16 cellular contexts compared by ENCODE assay signal in the genomic region with DNA sequence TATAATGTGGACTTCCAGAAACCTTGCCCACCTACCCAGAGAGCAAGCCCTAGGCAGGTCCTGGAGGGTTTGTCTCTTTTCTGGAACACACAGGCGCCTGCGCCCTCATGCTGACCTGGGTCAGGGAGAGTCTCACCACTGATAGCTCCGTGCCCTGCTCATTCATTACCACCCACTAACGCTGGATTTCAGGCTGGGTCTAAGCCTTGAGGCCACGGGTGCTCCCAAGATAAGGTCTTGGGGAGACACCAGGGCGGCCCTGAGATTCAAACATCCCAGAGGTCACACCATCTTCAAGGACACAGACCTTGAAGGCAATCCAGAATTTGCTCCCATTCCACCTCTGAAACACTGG. TPM values are rescaled to one million over a fixed set of nuclear protein-coding genes. Genes with fewer than 3 reads are reported as not detected.
DNase-seq lines count a peak whose midpoint lies in the region; ATAC-seq, FAIRE-seq and TF ChIP-seq lines count a peak whose summit lies in the region.
"Had no signal": no experiment of that assay in that cellular context is flagged by ENCODE, and none has a peak within 500 bp of the region (broad histone marks: within the 10 kb centered on the region; RNA-seq: fewer than 3 reads in every experiment).

No MANE protein-coding gene starts in this region.

- no peak overlapping the region for H3K4me3 Mint-ChIP-seq in astrocyte (ENCODE audit: unreplicated experiment)
- H3K4me3 Mint-ChIP-seq: activated CD4-positive, alpha-beta memory T cell treated with anti-CD3 and anti-CD28 coated beads for 36 hours had no signal

- H3K79me2 ChIP-seq in ACC112 (ENCODE audit: control insufficient read depth, insufficient read depth, low read length, unreplicated experiment) (peaks cover 11% of the 10 kb centered on the region), astrocyte (ENCODE audit: insufficient read depth, low read length) (peaks cover 23% of the 10 kb centered on the region)

- H2AFZ ChIP-seq in ACC112 (ENCODE audit: low read length, unreplicated experiment) = no peak overlapping the region
- no peak overlapping the region for H2AFZ ChIP-seq in astrocyte (ENCODE audit: low read depth, low read length)

- ATAC-seq in sciatic nerve = peak; percentile 4
- ATAC-seq in GM21737 (IDR thresholded peaks at IDR 0.05; ENCODE audit: unreplicated experiment) = no peak
- ATAC-seq: Panc1 had no signal

- H3K27ac ChIP-seq in ACC112 (ENCODE audit: low read depth, low read length) = peak overlapping the region; percentile 87
- H3K27ac ChIP-seq in astrocyte (ENCODE audit: low read depth, low read length) = peak overlapping the region; percentile 20
- H3K27ac ChIP-seq in left ventricle myocardium inferior (replicated peaks) = peak overlapping the region; percentile 95
- H3K27ac ChIP-seq: brain microvascular endothelial cell had no signal

- TF ChIP-seq CTCF in astrocyte (IDR thresholded peaks at IDR 0.05; ENCODE audit: insufficient read depth, low read depth, low read length) (no peak), left ventricle myocardium inferior (IDR thresholded peaks at IDR 0.05; ENCODE audit: borderline replicate concordance) (no peak)

- no peaks in the 10 kb centered on the region for H3K9me3 ChIP-seq in astrocyte (ENCODE audit: insufficient read depth, low read depth, low read length)
- no peaks in the 10 kb centered on the region for H3K9me3 ChIP-seq in left ventricle myocardium inferior (replicated peaks)

- H3K27ac Mint-ChIP-seq in astrocyte (ENCODE audit: unreplicated experiment) = no peak overlapping the region
- H3K27ac Mint-ChIP-seq: activated CD4-positive, alpha-beta memory T cell treated with anti-CD3 and anti-CD28 coated beads for 36 hours had no signal

- H4K20me1 ChIP-seq in astrocyte (ENCODE audit: insufficient read depth, low read length) = peaks cover 25% of the 10 kb centered on the region

- no peaks in the 10 kb centered on the region for H3K27me3 ChIP-seq in ACC112 (ENCODE audit: insufficient read depth, low read length)
- H3K27me3 ChIP-seq in astrocyte (ENCODE audit: insufficient read depth, low read length) = no peaks in the 10 kb centered on the region
- H3K27me3 ChIP-seq in left ventricle myocardium inferior (ENCODE audit: low read depth) = peaks cover 13% of the 10 kb centered on the region
- H3K27me3 ChIP-seq: brain microvascular endothelial cell had no signal

- H3K27me3 Mint-ChIP-seq in astrocyte (ENCODE audit: low read depth, unreplicated experiment) = no peaks in the 10 kb centered on the region
- H3K27me3 Mint-ChIP-seq: activated CD4-positive, alpha-beta memory T cell treated with anti-CD3 and anti-CD28 coated beads for 36 hours had no signal

- H3K36me3 Mint-ChIP-seq in astrocyte (ENCODE audit: low read depth, unreplicated experiment) = peaks cover 14% of the 10 kb centered on the region

- H3K9ac ChIP-seq in astrocyte (ENCODE audit: low read length) = peak overlapping the region; percentile 20

- H3K4me3 ChIP-seq in ACC112 (ENCODE audit: low read depth, low read length) = no peak overlapping the region
- no peak overlapping the region for H3K4me3 ChIP-seq in astrocyte (ENCODE audit: insufficient read depth, low read depth, low read length)
- peak overlapping the region; percentile 19 for H3K4me3 ChIP-seq in left ventricle myocardium inferior

- H3K4me1 ChIP-seq in ACC112 (ENCODE audit: control insufficient read depth, insufficient read depth, low read length, unreplicated experiment) = peaks cover 15% of the 10 kb centered on the region
- H3K4me1 ChIP-seq in astrocyte (ENCODE audit: insufficient read depth, low read length) = peaks cover 8% of the 10 kb centered on the region
- H3K4me1 ChIP-seq in left ventricle myocardium inferior = peaks cover 57% of the 10 kb centered on the region

- peaks cover 2% of the 10 kb centered on the region for H3K4me1 Mint-ChIP-seq in astrocyte (ENCODE audit: low read depth, unreplicated experiment)

- intact Hi-C loops in left ventricle myocardium inferior (cut with micrococcal nuclease) (no loop called here), sciatic nerve (cut with DNase I) (no loop called here)

- no peak for FAIRE-seq in astrocyte (lab: Jason Lieb, UNC)

- H3K36me3 ChIP-seq in ACC112 (ENCODE audit: insufficient read depth, low read length) (no peaks in the 10 kb centered on the region), astrocyte (ENCODE audit: insufficient read depth, low read length) (no peaks in the 10 kb centered on the region), left ventricle myocardium inferior (peaks cover 11% of the 10 kb centered on the region)

- H3K9me3 Mint-ChIP-seq in astrocyte (ENCODE audit: unreplicated experiment) = no peaks in the 10 kb centered on the region
- H3K9me3 Mint-ChIP-seq: activated CD4-positive, alpha-beta memory T cell treated with anti-CD3 and anti-CD28 coated beads for 36 hours had no signal

- DNase-seq in astrocyte (ENCODE audit: low read depth) (no peak), left ventricle myocardium inferior (peak; percentile 34), sciatic nerve (ENCODE audit: low spot score) (no peak), SIG-M5 treated with dmso at 0.1 percent for 504 hours (lab: John Stamatoyannopoulos, UW; ENCODE audit: unreplicated experiment) (no peak), kidney glomerular epithelial cell (lab: John Stamatoyannopoulos, UW) (no peak)
- DNase-seq in activated CD4-positive, alpha-beta T cell treated with anti-CD3 and anti-CD28 coated beads for 48 hours = no peak
- DNase-seq: ACHN; activated CD4-positive, alpha-beta memory T cell treated with anti-CD3 and anti-CD28 coated beads for 36 hours; activated effector memory CD4-positive, alpha-beta T cell treated with anti-CD3 and anti-CD28 coated beads, Interleukin-2, amount 50 U/mL, for 16 hours; Calu3; MV-4-11; retina had no signal

- peak overlapping the region; percentile 48 for H3K4me2 ChIP-seq in astrocyte (ENCODE audit: low read length)

RNA-seq across cellular contexts. Expression of a gene that starts 5.1 kb away (rescaled TPM):
- 15.7 and 16.8 TPM in 2 replicates for total RNA-seq in astrocyte
- total RNA-seq in left ventricle myocardium inferior = 3.5 TPM
- total RNA-seq in sciatic nerve = 15.9 TPM

RNA-seq across cellular contexts. Expression of a gene that starts 26.0 kb away (rescaled TPM):
- 57.8 and 60.3 TPM in 2 replicates for total RNA-seq in astrocyte
- 77.0 TPM for total RNA-seq in left ventricle myocardium inferior
- total RNA-seq in sciatic nerve = 29.3 TPM

RNA-seq across cellular contexts. Expression of a gene that starts 31.2 kb away (rescaled TPM):
- total RNA-seq in astrocyte (42.6 and 50.6 TPM in 2 replicates), left ventricle myocardium inferior (23.9 TPM), sciatic nerve (70.8 TPM)

RNA-seq across cellular contexts. Expression of a gene that starts 44.9 kb away (rescaled TPM):
- total RNA-seq in astrocyte (9.3 and 11.0 TPM in 2 replicates), left ventricle myocardium inferior (7.1 TPM), sciatic nerve (30.7 TPM)

Comparison
In these comparisons a context has a peak if more than half of its experiments do, and no peak if none do; other contexts are left out.
1. H3K27ac ChIP-seq: peak in every context shown above with its lines; median percentile 95 in left ventricle myocardium inferior; 87 in ACC112; 20 in astrocyte.